ENCODE assay signal across 23 cellular contexts in genomic region chr7:42471573-42472174, GRCh38.
A peak's percentile ranks its signal among the peaks of the same experiment; 100 is the strongest.
DNase-seq lines count a peak whose midpoint lies in the region; ATAC-seq, FAIRE-seq and TF ChIP-seq lines count a peak whose summit lies in the region.
"Had no signal": no experiment of that assay in that cellular context is flagged by ENCODE, and none has a peak within 500 bp of the region (broad histone marks: within the 10 kb centered on the region; RNA-seq: fewer than 3 reads in every experiment).

No MANE protein-coding gene starts in this region.

- H3K27me3 ChIP-seq in GM12878 (replicated peaks in 1 of 2; ENCODE audit: control insufficient read depth in 2 of 2, insufficient read depth in 2 of 2, low read length in 1 of 2) = no peaks in the 10 kb centered on the region
- no peaks in the 10 kb centered on the region for H3K27me3 ChIP-seq in esophagus muscularis mucosa
- H3K27me3 ChIP-seq: dorsolateral prefrontal cortex had no signal

- TF ChIP-seq EP300 in GM12878 (IDR thresholded peaks at IDR 0.05; ENCODE audit: borderline replicate concordance in 1 of 2, control insufficient read depth in 1 of 2, low read depth in 2 of 2, low read length in 2 of 2) (no peak), esophagus muscularis mucosa (IDR thresholded peaks at IDR 0.05) (no peak)

- SMC1A ChIA-PET in GM12878 (lab: Charles Lee; ENCODE audit: uncharacterized antibody, unreplicated experiment) = no interaction called here

- H3K9me3 ChIP-seq in GM12878 (replicated peaks; ENCODE audit: control insufficient read depth, insufficient read depth, low read length) (no peaks in the 10 kb centered on the region; the same call in 2 of the 3 replicates), esophagus muscularis mucosa (no peaks in the 10 kb centered on the region)
- H3K9me3 ChIP-seq: psoas muscle had no signal

- H3K4me1 ChIP-seq in GM12878 (ENCODE audit: control insufficient read depth, insufficient read depth, low read length) (no peaks in the 10 kb centered on the region), esophagus muscularis mucosa (no peaks in the 10 kb centered on the region)
- H3K4me1 ChIP-seq: psoas muscle had no signal

- RAD21 ChIA-PET in GM12878 (lab: Charles Lee; ENCODE audit: unreplicated experiment) = no interaction called here

- CTCF ChIA-PET in GM12878 (lab: Yijun Ruan, JAX) = no interaction called here

- FAIRE-seq in GM12878 (lab: Jason Lieb, UNC) = no peak
- FAIRE-seq: GM12891 had no signal

- peak; percentile 48 to 67 for ATAC-seq in activated T-cell treated with anti-CD3 and anti-CD28 coated beads, Interleukin-2, amount 50 U/mL, for 4 hours
- ATAC-seq in HG02798 (IDR thresholded peaks at IDR 0.05; ENCODE audit: poor library complexity, unreplicated experiment) (peak; percentile 44), GM12878 (peak; percentile 39; the same call in 2 of the 3 replicates), GM18517 (IDR thresholded peaks at IDR 0.05; ENCODE audit: unreplicated experiment) (no peak)
- peak; percentile 63 for ATAC-seq in stimulated activated naive CD8-positive, alpha-beta T cell treated with anti-CD3 and anti-CD28 coated beads, Interleukin-15, Interleukin-2, amounts not matched to agents 100 U/mL and 50 U/mL, for 24 hours
- ATAC-seq: left lobe of liver, psoas muscle had no signal

- no peak overlapping the region for H3K9ac ChIP-seq in GM12878 (ENCODE audit: control insufficient read depth, insufficient read depth, low read length)

- H3K27ac ChIP-seq in GM12878 (ENCODE audit: control insufficient read depth, insufficient read depth) (no peak overlapping the region), esophagus muscularis mucosa (replicated peaks in 1 of 4) (no peak overlapping the region)
- H3K27ac ChIP-seq: dorsolateral prefrontal cortex, HL-60, psoas muscle, skin epidermis, WERI-Rb-1 had no signal

- POLR2A ChIA-PET in GM12878 (lab: Charles Lee) = no interaction called here

- TF ChIP-seq RAD21 in GM12878 (IDR thresholded peaks at IDR 0.05; ENCODE audit: insufficient read depth, low read depth, low read length) = no peak

- no TSS peak for BruUV-seq in GM12878 (replicated peaks; lab: Mats Ljungman, UMichigan)

- no peak overlapping the region for H2AFZ ChIP-seq in GM12878 (ENCODE audit: control insufficient read depth, low read depth, low read length)

- H3K4me1 Mint-ChIP-seq in activated T-cell treated with anti-CD3 and anti-CD28 coated beads, Interleukin-2, amount 50 U/mL, for 4 hours (ENCODE audit: low read depth) = no peaks in the 10 kb centered on the region
- H3K4me1 Mint-ChIP-seq in activated T-cell treated with anti-CD3 and anti-CD28 coated beads, Interleukin-2, amount 50 U/mL, for 24 hours (ENCODE audit: low read depth) = no peaks in the 10 kb centered on the region
- H3K4me1 Mint-ChIP-seq: CD4-positive, CD25-positive, alpha-beta regulatory T cell; neural crest cell had no signal

- H3K9me3 Mint-ChIP-seq in activated T-cell treated with anti-CD3 and anti-CD28 coated beads, Interleukin-2, amount 50 U/mL, for 4 hours = no peaks in the 10 kb centered on the region
- H3K9me3 Mint-ChIP-seq in activated T-cell treated with anti-CD3 and anti-CD28 coated beads, Interleukin-2, amount 50 U/mL, for 24 hours = peaks cover 5% of the 10 kb centered on the region

- H3K4me3 ChIP-seq in GM12878 = no peak overlapping the region
- H3K4me3 ChIP-seq in esophagus muscularis mucosa = no peak overlapping the region
- H3K4me3 ChIP-seq: dorsolateral prefrontal cortex, psoas muscle, skin epidermis had no signal

- no peak for TF ChIP-seq CTCF in GM12878 (IDR thresholded peaks at IDR 0.05 in 2 of 3, conservative IDR thresholded peaks at IDR 0.05 in 1 of 3; ENCODE audit: control insufficient read depth in 2 of 3, extremely low read depth in 1 of 3, insufficient read depth in 1 of 3, low read depth in 3 of 3, low read length in 3 of 3)
- TF ChIP-seq CTCF in esophagus muscularis mucosa (IDR thresholded peaks at IDR 0.05) = no peak

- intact Hi-C loops in GM12878 (cut with micrococcal nuclease; ENCODE audit: unreplicated experiment) (no loop called here), esophagus muscularis mucosa (cut with DNase I) (no loop called here)

- H3K4me2 ChIP-seq in GM12878 (ENCODE audit: control insufficient read depth, insufficient read depth) = no peak overlapping the region

- no peaks in the 10 kb centered on the region for H3K79me2 ChIP-seq in GM12878 (ENCODE audit: control insufficient read depth, insufficient read depth, low read length)

- H3K27ac Mint-ChIP-seq in activated T-cell treated with anti-CD3 and anti-CD28 coated beads, Interleukin-2, amount 50 U/mL, for 24 hours = no peak overlapping the region
- H3K27ac Mint-ChIP-seq: CD4-positive, CD25-positive, alpha-beta regulatory T cell had no signal

- H4K20me1 ChIP-seq in GM12878 (ENCODE audit: control insufficient read depth, insufficient read depth) = no peaks in the 10 kb centered on the region

- H3K27me3 Mint-ChIP-seq in activated T-cell treated with anti-CD3 and anti-CD28 coated beads, Interleukin-2, amount 50 U/mL, for 4 hours (ENCODE audit: low read depth) = no peaks in the 10 kb centered on the region
- no peaks in the 10 kb centered on the region for H3K27me3 Mint-ChIP-seq in activated T-cell treated with anti-CD3 and anti-CD28 coated beads, Interleukin-2, amount 50 U/mL, for 24 hours
- H3K27me3 Mint-ChIP-seq: CD4-positive, CD25-positive, alpha-beta regulatory T cell had no signal

- no peaks in the 10 kb centered on the region for H3K36me3 Mint-ChIP-seq in activated T-cell treated with anti-CD3 and anti-CD28 coated beads, Interleukin-2, amount 50 U/mL, for 4 hours (ENCODE audit: insufficient read depth)
- H3K36me3 Mint-ChIP-seq in activated T-cell treated with anti-CD3 and anti-CD28 coated beads, Interleukin-2, amount 50 U/mL, for 24 hours (ENCODE audit: low read depth) = no peaks in the 10 kb centered on the region
- H3K36me3 Mint-ChIP-seq: CD4-positive, CD25-positive, alpha-beta regulatory T cell had no signal

- WGBS in GM12878 (ENCODE audit: insufficient coverage, insufficient replicate concordance, low lambda C conversion rate, missing lambda C conversion rate) = 57% methylated on average over 3 of the region's 3 CpGs
- WGBS in esophagus muscularis mucosa = 84% methylated on average over 3 of the region's 3 CpGs

- no peak overlapping the region for H3K4me3 Mint-ChIP-seq in activated T-cell treated with anti-CD3 and anti-CD28 coated beads, Interleukin-2, amount 50 U/mL, for 4 hours
- H3K4me3 Mint-ChIP-seq in activated T-cell treated with anti-CD3 and anti-CD28 coated beads, Interleukin-2, amount 50 U/mL, for 24 hours = no peak overlapping the region
- H3K4me3 Mint-ChIP-seq: CD4-positive, CD25-positive, alpha-beta regulatory T cell; neural crest cell had no signal

- H3K36me3 ChIP-seq in GM12878 (ENCODE audit: control insufficient read depth in 2 of 2, insufficient read depth in 2 of 2, low read length in 1 of 2) (no peaks in the 10 kb centered on the region), esophagus muscularis mucosa (no peaks in the 10 kb centered on the region)
- H3K36me3 ChIP-seq: WERI-Rb-1 had no signal

- in situ Hi-C loops in GM12878 (cut with MboI) = no loop called here

- TF ChIP-seq POLR2A in GM12878 (IDR thresholded peaks at IDR 0.05; ENCODE audit: low read depth, low read length) (no peak), esophagus muscularis mucosa (IDR thresholded peaks at IDR 0.05; ENCODE audit: low read depth) (no peak)

- DNase-seq in activated T-cell treated with anti-CD3 and anti-CD28 coated beads, Interleukin-2, amount 50 U/mL, for 4 hours = no peak
- no peak for DNase-seq in activated T-cell treated with anti-CD3 and anti-CD28 coated beads, Interleukin-2, amount 50 U/mL, for 24 hours
- DNase-seq in GM12878 (ENCODE audit: low read depth, low spot score) = no peak
- no peak for DNase-seq in stimulated activated naive CD8-positive, alpha-beta T cell treated with anti-CD3 and anti-CD28 coated beads, Interleukin-15, Interleukin-2, amounts not matched to agents 100 U/mL and 50 U/mL, for 24 hours
- DNase-seq in esophagus muscularis mucosa (ENCODE audit: extremely low spot score) = no peak
- DNase-seq in cerebellum (ENCODE audit: low spot score) = no peak
- DNase-seq: amygdala; CD4-positive, CD25-positive, alpha-beta regulatory T cell; dorsolateral prefrontal cortex; IMR-90; MM.1S; NCI-H146; NCI-H2171 treated with DMSO at 0.1 percent for 48 hours; psoas muscle; T-helper 2 cell; WERI-Rb-1 had no signal

TF ChIP-seq in GM12878, 131 proteins besides CTCF, POLR2A, EP300 and RAD21 (continues in another document):
- no peak for TF ChIP-seq MTA3 (IDR thresholded peaks at IDR 0.05; ENCODE audit: borderline replicate concordance, low read length)
- TF ChIP-seq NRF1 (conservative IDR thresholded peaks at IDR 0.05; ENCODE audit: low read depth, low read length) = no peak
- no peak for TF ChIP-seq DPF2 (IDR thresholded peaks at IDR 0.05)
- TF ChIP-seq SMC3 (IDR thresholded peaks at IDR 0.05; ENCODE audit: borderline replicate concordance, low read length) = no peak
- TF ChIP-seq RCOR1 (conservative IDR thresholded peaks at IDR 0.05; ENCODE audit: low read depth, low read length) = no peak
- TF ChIP-seq EED (IDR thresholded peaks at IDR 0.05; ENCODE audit: low read depth) = no peak
- no peak for TF ChIP-seq IRF5 (IDR thresholded peaks at IDR 0.05; ENCODE audit: borderline replicate concordance)
- TF ChIP-seq USF1 (IDR thresholded peaks at IDR 0.05; ENCODE audit: borderline replicate concordance, extremely low read length, insufficient read depth, low read depth, low read length) = no peak
- TF ChIP-seq BACH1 (IDR thresholded peaks at IDR 0.05; ENCODE audit: borderline replicate concordance) = no peak
